Comparison of ENCODE assay signal across 8 cellular contexts in the genomic region with DNA sequence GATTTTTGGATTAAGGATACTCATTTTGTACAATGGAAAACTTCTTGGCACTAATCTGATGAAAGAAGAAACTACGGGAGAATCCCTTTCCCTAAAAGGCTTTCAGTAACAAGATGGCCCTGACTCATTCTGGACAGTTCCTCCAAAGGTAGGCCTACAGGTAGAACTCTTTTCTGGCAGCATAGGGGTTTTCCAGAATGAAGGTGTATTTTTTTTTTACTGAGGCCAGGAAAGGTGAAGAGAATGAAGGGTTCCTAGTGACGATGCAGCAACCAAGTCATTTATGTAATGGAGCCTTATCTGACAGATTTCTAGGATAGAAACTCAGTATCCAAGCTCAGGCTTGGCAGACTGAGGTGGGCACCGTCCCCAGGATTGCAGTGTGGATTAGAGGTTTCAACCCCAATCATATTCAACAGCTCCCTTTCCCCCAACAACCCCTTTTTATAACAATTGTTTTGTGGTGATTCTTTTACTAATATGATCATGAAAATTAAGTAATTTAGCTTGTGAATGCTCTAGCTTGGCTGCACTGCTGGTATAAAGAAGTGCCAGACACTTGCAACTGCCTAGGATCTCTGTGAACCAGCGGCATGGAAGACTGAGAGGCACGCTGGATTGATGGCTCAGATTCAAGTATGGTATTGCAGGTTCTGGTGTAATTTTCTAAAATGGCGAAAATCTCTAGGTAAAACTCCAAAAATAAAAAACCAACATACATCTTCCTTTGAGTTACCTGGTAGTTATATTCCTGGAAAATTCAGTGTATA. TPM values are rescaled to one million over a fixed set of nuclear protein-coding genes. Genes with fewer than 3 reads are reported as not detected.
DNase-seq lines count a peak whose midpoint lies in the region; ATAC-seq and TF ChIP-seq lines count a peak whose summit lies in the region.

No MANE protein-coding gene starts in this region.

- H3K27ac Mint-ChIP-seq in central memory CD8-positive, alpha-beta T cell (ENCODE audit: low read depth), result peak overlapping the region; percentile 98
- no peak overlapping the region for H3K27ac Mint-ChIP-seq in nephron progenitor cell

- no peaks in the 10 kb centered on the region for H3K27me3 ChIP-seq in BLaER1

- peak overlapping the region; percentile 78; the same call in 1 of the 2 replicates for H3K4me3 ChIP-seq in BLaER1

- no peak for DNase-seq in central memory CD8-positive, alpha-beta T cell (ENCODE audit: low spot score in 2 of 2)
- no peak for DNase-seq in nephron progenitor cell
- no peak for DNase-seq in NCI-H2171 treated with DMSO at 0.1 percent for 48 hours (lab: John Stamatoyannopoulos, UW)
- DNase-seq in NCI-H526 (lab: John Stamatoyannopoulos, UW), result no peak

- H3K36me3 ChIP-seq in BLaER1, result peaks cover 9% of the 10 kb centered on the region; the same call in 1 of the 2 replicates
- peaks cover 14% of the 10 kb centered on the region; the same call in 1 of the 2 replicates for H3K36me3 ChIP-seq in KOPT-K1 (ENCODE audit: insufficient read depth, low read length)

- ATAC-seq in central memory CD8-positive, alpha-beta T cell (replicated peaks; ENCODE audit: extremely low read depth, poor library complexity, severe bottlenecking), result no peak
- ATAC-seq in esophagus mucosa (no peak), HG02852 (IDR thresholded peaks at IDR 0.05; ENCODE audit: unreplicated experiment) (no peak)

- no peaks in the 10 kb centered on the region for H4K20me1 ChIP-seq in BLaER1

- peaks cover 67% of the 10 kb centered on the region for H3K4me1 ChIP-seq in BLaER1

- H3K9me3 ChIP-seq in BLaER1 (no peaks in the 10 kb centered on the region), KOPT-K1 (ENCODE audit: insufficient read depth, low read length, poor library complexity, severe bottlenecking) (no peaks in the 10 kb centered on the region)

- peak overlapping the region; percentile 87 for H3K4me2 ChIP-seq in BLaER1

- peak overlapping the region; percentile 98 for H3K4me3 Mint-ChIP-seq in central memory CD8-positive, alpha-beta T cell
- H3K4me3 Mint-ChIP-seq in nephron progenitor cell, result peak overlapping the region; percentile 30

- H3K27ac ChIP-seq in BLaER1 (peak overlapping the region; percentile 88), KOPT-K1 (ENCODE audit: low read depth, low read length, poor library complexity, severe bottlenecking) (peak overlapping the region; percentile 96)

- H3K36me3 Mint-ChIP-seq in central memory CD8-positive, alpha-beta T cell (ENCODE audit: insufficient read depth), result peaks cover 28% of the 10 kb centered on the region
- H3K36me3 Mint-ChIP-seq in nephron progenitor cell (ENCODE audit: low read depth), result peaks cover 5% of the 10 kb centered on the region

- H3K4me1 Mint-ChIP-seq in central memory CD8-positive, alpha-beta T cell, result peaks cover 66% of the 10 kb centered on the region
- peaks cover 26% of the 10 kb centered on the region for H3K4me1 Mint-ChIP-seq in nephron progenitor cell

- no peak for TF ChIP-seq CTCF in nephron progenitor cell (IDR thresholded peaks at IDR 0.05)

- H3K27me3 Mint-ChIP-seq in central memory CD8-positive, alpha-beta T cell, result no peaks in the 10 kb centered on the region
- peaks cover 17% of the 10 kb centered on the region for H3K27me3 Mint-ChIP-seq in nephron progenitor cell (ENCODE audit: low read depth, poor library complexity)

- H3K9me3 Mint-ChIP-seq in central memory CD8-positive, alpha-beta T cell, result no peaks in the 10 kb centered on the region
- H3K9me3 Mint-ChIP-seq in nephron progenitor cell, result no peaks in the 10 kb centered on the region

- no peak overlapping the region for H3K9ac ChIP-seq in BLaER1

RNA-seq across cellular contexts. Expression of gene TRIM69, which starts 8.7 kb away (rescaled TPM):
- total RNA-seq in esophagus mucosa, result 17.9 TPM

RNA-seq across cellular contexts. Expression of gene B2M, which starts 16.3 kb away (rescaled TPM):
- 469 TPM for total RNA-seq in esophagus mucosa

RNA-seq across cellular contexts. Expression of gene PATL2, which starts 16.5 kb away (rescaled TPM):
- 1.2 TPM for total RNA-seq in esophagus mucosa
